ENCODE assay signal across 3 cellular contexts in the genomic region with DNA sequence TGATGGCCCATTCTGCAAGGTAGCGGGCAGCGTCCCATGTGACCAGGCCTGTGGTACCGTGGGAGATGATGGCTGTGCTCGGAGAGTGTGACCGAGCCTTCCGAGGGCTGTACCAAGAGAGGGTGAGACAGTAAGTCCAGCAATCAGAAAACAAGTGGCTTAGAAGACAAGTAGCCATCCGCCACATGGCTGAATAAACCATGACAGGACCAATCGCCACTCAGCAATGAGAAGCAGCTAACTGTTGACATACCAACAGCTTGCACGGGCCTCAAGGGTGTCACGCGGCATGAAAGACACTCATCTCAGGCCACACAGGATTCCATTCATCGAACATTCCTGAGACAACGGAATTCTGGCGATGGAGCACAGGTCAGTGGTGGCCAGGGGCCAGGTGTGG. TPM values are rescaled to one million over a fixed set of nuclear protein-coding genes. Genes with fewer than 3 reads are reported as not detected.
"Had no signal": no experiment of that assay in that cellular context is flagged by ENCODE, and none has a peak within 500 bp of the region (broad histone marks: within the 10 kb centered on the region; RNA-seq: fewer than 3 reads in every experiment).

No MANE protein-coding gene starts in this region.

RNA-seq across cellular contexts. Expression of a gene that starts 22.6 kb away (rescaled TPM):
- total RNA-seq: cardiac muscle cell had no signal
- polyA plus RNA-seq: adrenal gland, aorta had no signal
